Comparison of ENCODE assay signal across 8 cellular contexts in genomic region chr13:114043421-114044053, GRCh38.
DNase-seq lines count a peak whose midpoint lies in the region; ATAC-seq lines count a peak whose summit lies in the region.

No MANE protein-coding gene starts in this region.

- H3K27ac ChIP-seq in CD4-positive, CD25-positive, alpha-beta regulatory T cell (ENCODE audit: insufficient read depth, low read length, poor library complexity, severe bottlenecking): no peak overlapping the region

- H3K27me3 Mint-ChIP-seq in CD4-positive, CD25-positive, alpha-beta regulatory T cell: no peaks in the 10 kb centered on the region
- H3K27me3 Mint-ChIP-seq in stimulated activated naive CD8-positive, alpha-beta T cell treated with anti-CD3 and anti-CD28 coated beads, Interleukin-15, amount 100 ng/mL, for 72 hours: no peaks in the 10 kb centered on the region

- intact Hi-C loops in Right ventricle myocardium superior (cut with DNase I): no loop called here

- H3K36me3 Mint-ChIP-seq in CD4-positive, CD25-positive, alpha-beta regulatory T cell: peaks cover 41% of the 10 kb centered on the region

- H3K4me3 Mint-ChIP-seq in CD4-positive, CD25-positive, alpha-beta regulatory T cell: peak overlapping the region in 2 of 4 donors; percentile 58 to 71
- no peak overlapping the region for H3K4me3 Mint-ChIP-seq in stimulated activated naive CD8-positive, alpha-beta T cell treated with anti-CD3 and anti-CD28 coated beads, Interleukin-15, amount 100 ng/mL, for 72 hours

- peak overlapping the region in 2 of 3 donors; percentile 29 to 71 for H3K27ac Mint-ChIP-seq in CD4-positive, CD25-positive, alpha-beta regulatory T cell
- peak overlapping the region in 1 of 2 donors; percentile 83 for H3K27ac Mint-ChIP-seq in stimulated activated naive CD8-positive, alpha-beta T cell treated with anti-CD3 and anti-CD28 coated beads, Interleukin-15, amount 100 ng/mL, for 72 hours

- peaks cover 76% of the 10 kb centered on the region for H3K36me3 ChIP-seq in CD4-positive, CD25-positive, alpha-beta regulatory T cell (ENCODE audit: control insufficient read depth, insufficient read depth, low read length)

- no peak overlapping the region for H3K4me3 ChIP-seq in CD4-positive, CD25-positive, alpha-beta regulatory T cell (ENCODE audit: low read depth, low read length)

- H3K9me3 ChIP-seq in CD4-positive, CD25-positive, alpha-beta regulatory T cell (ENCODE audit: control insufficient read depth in 2 of 2, low read length in 2 of 2): no peaks in the 10 kb centered on the region

- peaks cover 0 to 8% (median 0%) of the 10 kb centered on the region in 7 donors for H3K9me3 Mint-ChIP-seq in CD4-positive, CD25-positive, alpha-beta regulatory T cell
- no peaks in the 10 kb centered on the region for H3K9me3 Mint-ChIP-seq in stimulated activated naive CD8-positive, alpha-beta T cell treated with anti-CD3 and anti-CD28 coated beads, Interleukin-15, amount 100 ng/mL, for 72 hours

- peaks cover 15% of the 10 kb centered on the region for H3K4me1 ChIP-seq in CD4-positive, CD25-positive, alpha-beta regulatory T cell (ENCODE audit: control insufficient read depth, insufficient read depth, low read length, poor library complexity, severe bottlenecking)

- ATAC-seq in CD4-positive, CD25-positive, alpha-beta regulatory T cell (ENCODE audit: low read depth in 2 of 2): peak in 1 of 2 donors; percentile 7
- ATAC-seq in HG02678 (IDR thresholded peaks at IDR 0.05; ENCODE audit: unreplicated experiment): peak; percentile 63
- ATAC-seq in Right ventricle myocardium superior (ENCODE audit: poor library complexity): peak; percentile 89
- peak; percentile 77 for ATAC-seq in stimulated activated naive CD8-positive, alpha-beta T cell treated with anti-CD3 and anti-CD28 coated beads, Interleukin-15, amount 100 ng/mL, for 72 hours
- no peak for ATAC-seq in HG02981 (IDR thresholded peaks at IDR 0.05; ENCODE audit: unreplicated experiment)

- peak in 1 of 3 donors; percentile 48 for DNase-seq in CD4-positive, CD25-positive, alpha-beta regulatory T cell
- DNase-seq in SKM-1 (lab: John Stamatoyannopoulos, UW; ENCODE audit: unreplicated experiment) (peak; percentile 87), Right ventricle myocardium superior (peak; percentile 86), NCI-H2196 treated with DMSO at 0.1 percent for 48 hours (lab: John Stamatoyannopoulos, UW; ENCODE audit: unreplicated experiment) (no peak), inferior parietal cortex (ENCODE audit: extremely low spot score) (no peak)
- peak; percentile 25 to 30 for DNase-seq in stimulated activated naive CD8-positive, alpha-beta T cell treated with anti-CD3 and anti-CD28 coated beads, Interleukin-15, amount 100 ng/mL, for 72 hours

- no peaks in the 10 kb centered on the region for H3K27me3 ChIP-seq in CD4-positive, CD25-positive, alpha-beta regulatory T cell (ENCODE audit: control insufficient read depth, insufficient read depth, low read length)

- peaks cover 17 to 63% (median 28%) of the 10 kb centered on the region in 4 donors for H3K4me1 Mint-ChIP-seq in CD4-positive, CD25-positive, alpha-beta regulatory T cell
- peaks cover 67% of the 10 kb centered on the region for H3K4me1 Mint-ChIP-seq in stimulated activated naive CD8-positive, alpha-beta T cell treated with anti-CD3 and anti-CD28 coated beads, Interleukin-15, amount 100 ng/mL, for 72 hours

Comparison
In these comparisons a context has a peak if more than half of its experiments do, and no peak if none do; other contexts are left out.
1. DNase-seq: peak in SKM-1 (single experiment), Right ventricle myocardium superior (single experiment) and stimulated activated naive CD8-positive, alpha-beta T cell treated with anti-CD3 and anti-CD28 coated beads, Interleukin-15, amount 100 ng/mL, for 72 hours (2 of 2); none in NCI-H2196 treated with DMSO at 0.1 percent for 48 hours (single experiment) and inferior parietal cortex (single experiment).